18 cellular contexts compared by ENCODE assay signal in genomic region chr2:150781142-150781541, GRCh38.
DNase-seq lines count a peak whose midpoint lies in the region; ATAC-seq and TF ChIP-seq lines count a peak whose summit lies in the region.
"Had no signal": no experiment of that assay in that cellular context is flagged by ENCODE, and none has a peak within 500 bp of the region (broad histone marks: within the 10 kb centered on the region; RNA-seq: fewer than 3 reads in every experiment).

No MANE protein-coding gene starts in this region.

- peaks cover 33% of the 10 kb centered on the region for H3K4me1 Mint-ChIP-seq in nephron
- H3K4me1 Mint-ChIP-seq: B cell, CD14-positive monocyte had no signal

- H3K27me3 Mint-ChIP-seq in nephron (ENCODE audit: low read depth) = no peaks in the 10 kb centered on the region
- H3K27me3 Mint-ChIP-seq: B cell had no signal

- DNase-seq in DMS79 (lab: John Stamatoyannopoulos, UW) = peak; percentile 68
- peak; percentile 32 for DNase-seq in Jurkat, Clone E6-1 (ENCODE audit: low read depth, low spot score)
- peak; percentile 57 for DNase-seq in amniotic epithelial cell (ENCODE audit: low read depth)
- DNase-seq in activated effector memory CD4-positive, alpha-beta T cell treated with Interleukin-2 at 50 U/mL for 16 hours = no peak
- no peak for DNase-seq in amniotic stem cell (lab: John Stamatoyannopoulos, UW)
- DNase-seq: KBM-7, NCI-H1105, NCI-H146, NCI-H2029 treated with DMSO at 0.1 percent for 48 hours, NCI-H345, NCI-H526, Right ventricle myocardium superior had no signal

- ATAC-seq in GM21786 (IDR thresholded peaks at IDR 0.05; ENCODE audit: unreplicated experiment) (no peak), GM21737 (IDR thresholded peaks at IDR 0.05; ENCODE audit: unreplicated experiment) (no peak)
- ATAC-seq: HepG2 had no signal

- no peak for TF ChIP-seq CTCF in nephron (IDR thresholded peaks at IDR 0.05; ENCODE audit: unreplicated experiment in 3 of 3)

- H3K4me3 ChIP-seq in Jurkat, Clone E6-1 (ENCODE audit: low read length) = no peak overlapping the region

- no peaks in the 10 kb centered on the region for H3K36me3 Mint-ChIP-seq in nephron (ENCODE audit: low read depth)
- H3K36me3 Mint-ChIP-seq: CD14-positive monocyte had no signal

- H3K9me3 Mint-ChIP-seq in nephron = no peaks in the 10 kb centered on the region

- no peak overlapping the region for H3K4me3 Mint-ChIP-seq in nephron
- H3K4me3 Mint-ChIP-seq: B cell, CD14-positive monocyte had no signal

- H3K27ac Mint-ChIP-seq in nephron = peak overlapping the region; percentile 17 to 63 (median 25)
- H3K27ac Mint-ChIP-seq: B cell, CD14-positive monocyte had no signal

Comparison
In these comparisons a context has a peak if more than half of its experiments do, and no peak if none do; other contexts are left out.
1. DNase-seq: peak in DMS79 (single experiment), Jurkat, Clone E6-1 (single experiment) and amniotic epithelial cell (single experiment); none in activated effector memory CD4-positive, alpha-beta T cell treated with Interleukin-2 at 50 U/mL for 16 hours (single experiment) and amniotic stem cell (single experiment).